Comparison of ENCODE assay signal across 1 cellular context in genomic region chr12:52914722-52915121, GRCh38.
TF ChIP-seq lines count a peak whose summit lies in the region.

No MANE protein-coding gene starts in this region.

TF ChIP-seq in GM23338, 12 proteins besides CTCF, POLR2A, EP300 and RAD21 (continued from another document):
- TF ChIP-seq NANOG (IDR thresholded peaks at IDR 0.05; ENCODE audit: borderline replicate concordance) (no peak), ZNF462 (CRISPR knock-in tag; IDR thresholded peaks at IDR 0.05) (no peak), ZNF331 (CRISPR knock-in tag; IDR thresholded peaks at IDR 0.05; ENCODE audit: low read depth) (no peak)
